8 cellular contexts compared by ENCODE assay signal in genomic region chr12:64672925-64673409, GRCh38.
A peak's percentile ranks its signal among the peaks of the same experiment; 100 is the strongest.
DNase-seq lines count a peak whose midpoint lies in the region; ATAC-seq and TF ChIP-seq lines count a peak whose summit lies in the region.

No MANE protein-coding gene starts in this region.

- in situ Hi-C loops in GM23248 (cut with MboI) = no loop called here

- WGBS in GM23248 (ENCODE audit: low coverage in 1 of 2, low lambda C conversion rate in 2 of 2, missing lambda C conversion rate in 2 of 2), 2 experiments = 65 to 72% methylated on average over 8 of the region's 8 CpGs

- H3K36me3 ChIP-seq in neutrophil = peaks cover 4% of the 10 kb centered on the region
- H3K36me3 ChIP-seq in GM23248 (ENCODE audit: low read depth) = no peaks in the 10 kb centered on the region

- H3K9me3 Mint-ChIP-seq in IgD-negative memory B cell = no peaks in the 10 kb centered on the region

- peaks cover 61 to 76% (median 75%) of the 10 kb centered on the region in 3 donors for H3K4me1 Mint-ChIP-seq in IgD-negative memory B cell

- no peak for ATAC-seq in left lobe of liver

- peaks cover 3% of the 10 kb centered on the region for H3K36me3 Mint-ChIP-seq in IgD-negative memory B cell

- no peaks in the 10 kb centered on the region; the same call in 1 of the 2 replicates for H3F3A ChIP-seq in GM23248 (ENCODE audit: insufficient read depth)

- H4K20me1 ChIP-seq in GM23248 (ENCODE audit: insufficient read depth) = no peaks in the 10 kb centered on the region

- H3K9me3 ChIP-seq in neutrophil (no peaks in the 10 kb centered on the region), GM23248 (ENCODE audit: low read depth) (no peaks in the 10 kb centered on the region)

- H2AFZ ChIP-seq in GM23248 = no peak overlapping the region

- H3K27ac Mint-ChIP-seq in IgD-negative memory B cell = peak overlapping the region; percentile 59 to 99 (median 74)

- H3K4me3 ChIP-seq in AG10803 (ENCODE audit: low read length) (no peak overlapping the region), neutrophil (ENCODE audit: low read depth in 1 of 2, low read length in 1 of 2) (peak overlapping the region; percentile 2 to 8), GM23248 (no peak overlapping the region)

- no peaks in the 10 kb centered on the region for H3K79me2 ChIP-seq in GM23248 (ENCODE audit: insufficient read depth)

- H3K27me3 Mint-ChIP-seq in IgD-negative memory B cell = no peaks in the 10 kb centered on the region

- H3K4me1 ChIP-seq in neutrophil (ENCODE audit: control insufficient read depth in 1 of 2, insufficient read depth in 1 of 2, low read depth in 1 of 2, low read length in 1 of 2) (peaks cover 95 to 97% of the 10 kb centered on the region in 2 experiments), GM23248 (ENCODE audit: insufficient read depth) (peaks cover 22% of the 10 kb centered on the region)

- H3K4me2 ChIP-seq in GM23248 (ENCODE audit: unreplicated experiment) = no peak overlapping the region

- H3K9me2 ChIP-seq in GM23248 (ENCODE audit: insufficient read depth) = no peaks in the 10 kb centered on the region

- peak overlapping the region in 3 of 4 donors; percentile 41 to 90 (median 73) for H3K4me3 Mint-ChIP-seq in IgD-negative memory B cell

- H3K27me3 ChIP-seq in neutrophil = no peaks in the 10 kb centered on the region
- H3K27me3 ChIP-seq in GM23248 (replicated peaks; ENCODE audit: insufficient read depth) = no peaks in the 10 kb centered on the region

- TF ChIP-seq CTCF in AG10803 (conservative IDR thresholded peaks at IDR 0.05; ENCODE audit: low read length) (no peak), neutrophil (IDR thresholded peaks at IDR 0.05) (no peak)

- peak; percentile 43 for DNase-seq in AG10803 (ENCODE audit: low read depth)
- DNase-seq in SHP77 treated with DMSO at 0.1 percent for 48 hours (lab: John Stamatoyannopoulos, UW) = peak; percentile 80
- peak; percentile 77 to 80 for DNase-seq in dermis microvascular lymphatic vessel endothelial cell (ENCODE audit: low read depth in 2 of 2)
- DNase-seq in activated CD4-positive, CD25-positive, alpha-beta regulatory T cell treated with anti-CD3 and anti-CD28 coated beads, Interleukin-2, amount 50 U/mL, for 72 hours = no peak
- DNase-seq in GM23248 = no peak
- DNase-seq in left lobe of liver (ENCODE audit: low spot score) = no peak

- no peak overlapping the region for H3K9ac ChIP-seq in GM23248

- peak overlapping the region; percentile 64 for H3K27ac ChIP-seq in neutrophil
- H3K27ac ChIP-seq in GM23248 = no peak overlapping the region

Comparison
In these comparisons a context has a peak if more than half of its experiments do, and no peak if none do; other contexts are left out.
1. DNase-seq: peak in AG10803 (single experiment), SHP77 treated with DMSO at 0.1 percent for 48 hours (single experiment) and dermis microvascular lymphatic vessel endothelial cell (2 of 2); none in activated CD4-positive, CD25-positive, alpha-beta regulatory T cell treated with anti-CD3 and anti-CD28 coated beads, Interleukin-2, amount 50 U/mL, for 72 hours (single experiment), GM23248 (single experiment) and left lobe of liver (single experiment).
2. H3K4me3 ChIP-seq: peak in neutrophil (2 of 2); none in AG10803 (single experiment) and GM23248 (single experiment).